In the genomic region with DNA sequence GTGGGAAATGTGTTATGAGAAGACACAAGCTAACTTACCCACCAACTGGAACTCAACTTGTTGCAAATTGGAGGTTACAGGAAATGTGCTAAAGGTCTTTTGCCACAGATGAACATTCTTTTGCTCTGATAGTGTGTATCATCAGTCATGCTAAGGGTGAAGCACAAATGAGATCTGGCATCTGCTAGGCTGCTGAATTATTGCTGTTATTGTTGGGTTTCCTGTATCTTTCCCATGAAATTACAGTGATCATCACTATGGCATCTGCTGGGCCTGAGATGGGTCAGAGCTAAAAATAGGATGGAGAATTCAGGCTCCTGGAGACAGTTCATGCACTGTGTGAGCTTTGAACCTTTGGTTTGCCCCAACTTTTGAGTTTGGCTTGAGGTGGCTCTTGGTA, we compare ENCODE assay signal across 25 cellular contexts.
DNase-seq lines count a peak whose midpoint lies in the region; ATAC-seq and TF ChIP-seq lines count a peak whose summit lies in the region.
"Had no signal": no experiment of that assay in that cellular context is flagged by ENCODE, and none has a peak within 500 bp of the region (broad histone marks: within the 10 kb centered on the region; RNA-seq: fewer than 3 reads in every experiment).

No MANE protein-coding gene starts in this region.

- H2BK5ac ChIP-seq in trophoblast cell (ENCODE audit: low read depth, low read length, poor library complexity) = no peak overlapping the region

- H3K4me3 Mint-ChIP-seq in CD8-positive, alpha-beta T cell = no peak overlapping the region
- no peak overlapping the region for H3K4me3 Mint-ChIP-seq in activated naive CD4-positive, alpha-beta T cell treated with anti-CD3 and anti-CD28 coated beads for 36 hours
- H3K4me3 Mint-ChIP-seq: activated naive CD8-positive, alpha-beta T cell; brain; endodermal cell; IgD-negative memory B cell; naive B cell; stimulated activated effector memory CD8-positive, alpha-beta T cell treated with anti-CD3 and anti-CD28 coated beads, Interleukin-12 subunit alpha, Interleukin-12 subunit beta, amount 100 ng/mL, for 72 hours; T-cell had no signal

- POLR2A ChIA-PET in CD8-positive, alpha-beta T cell (lab: Charles Lee) = no interaction called here

- no peaks in the 10 kb centered on the region for H3K79me2 ChIP-seq in osteoblast (ENCODE audit: insufficient read depth, low read length)
- no peaks in the 10 kb centered on the region for H3K79me2 ChIP-seq in trophoblast cell (ENCODE audit: control insufficient read depth, insufficient read depth, low read length, poor library complexity)
- H3K79me2 ChIP-seq: parathyroid adenoma had no signal

- no peak overlapping the region for H2AFZ ChIP-seq in osteoblast (ENCODE audit: low read length)
- no peak overlapping the region for H2AFZ ChIP-seq in trophoblast cell (ENCODE audit: insufficient read depth, low read length, poor library complexity)
- H2AFZ ChIP-seq: parathyroid adenoma had no signal

- H3K18ac ChIP-seq in trophoblast cell (ENCODE audit: low read length) = no peak overlapping the region

- no peaks in the 10 kb centered on the region for H3K27me3 ChIP-seq in osteoblast (ENCODE audit: insufficient read depth, low read length)
- H3K27me3 ChIP-seq in CD8-positive, alpha-beta T cell (ENCODE audit: insufficient read depth, low read length) = no peaks in the 10 kb centered on the region
- H3K27me3 ChIP-seq in trophoblast cell (ENCODE audit: insufficient read depth, low read length) = no peaks in the 10 kb centered on the region

- no peak overlapping the region for H4K12ac ChIP-seq in trophoblast cell (ENCODE audit: low read depth, low read length)

- H3K36me3 ChIP-seq in osteoblast (ENCODE audit: insufficient read depth, low read length) = no peaks in the 10 kb centered on the region
- H3K36me3 ChIP-seq in CD8-positive, alpha-beta T cell (ENCODE audit: insufficient read depth, low read length) = no peaks in the 10 kb centered on the region
- H3K36me3 ChIP-seq in trophoblast cell (ENCODE audit: control insufficient read depth in 1 of 2, insufficient read depth in 2 of 2, low read length in 2 of 2) = no peaks in the 10 kb centered on the region

- ATAC-seq in CD8-positive, alpha-beta T cell = no peak
- no peak for ATAC-seq in left lobe of liver
- ATAC-seq: Right ventricle myocardium inferior; sciatic nerve; stimulated activated effector memory CD8-positive, alpha-beta T cell treated with anti-CD3 and anti-CD28 coated beads, Interleukin-12 subunit alpha, Interleukin-12 subunit beta, amount 100 ng/mL, for 72 hours; T-cell had no signal

- peak; percentile 96 for DNase-seq in EH (ENCODE audit: low read depth)
- DNase-seq in NCI-H226 = peak; percentile 69
- DNase-seq in fibroblast of gingiva (ENCODE audit: low read depth) = peak; percentile 8
- DNase-seq in osteoblast (ENCODE audit: insufficient read length, low spot score, missing footprints) = peak; percentile 55
- DNase-seq in CD8-positive, alpha-beta T cell = no peak
- DNase-seq in activated naive CD4-positive, alpha-beta T cell treated with anti-CD3 and anti-CD28 coated beads for 36 hours = no peak
- no peak for DNase-seq in left lobe of liver (ENCODE audit: low spot score)
- DNase-seq in trophoblast cell = no peak
- DNase-seq: activated CD4-positive, alpha-beta T cell treated with anti-CD3 and anti-CD28 coated beads for 4 hours; endodermal cell; hypothalamus; mammary epithelial cell; MM.1S; naive B cell; NCI-H1436; NCI-H69; T-cell had no signal

- H3K23ac ChIP-seq in trophoblast cell (ENCODE audit: low read length) = no peak overlapping the region

- CTCF ChIA-PET in CD8-positive, alpha-beta T cell (lab: Charles Lee) = no interaction called here
- CTCF ChIA-PET in activated naive CD4-positive, alpha-beta T cell treated with anti-CD3 and anti-CD28 coated beads for 36 hours (lab: Charles Lee) = no interaction called here

- intact Hi-C loops in CD8-positive, alpha-beta T cell (cut with DNase I, micrococcal nuclease) = no loop called here
- intact Hi-C loops in activated naive CD4-positive, alpha-beta T cell treated with anti-CD3 and anti-CD28 coated beads for 36 hours (cut with micrococcal nuclease) = loop anchor here (5.0 kb wide), 1 partner anchor 462 kb away; no protein-coding TSS in a partner anchor

- no peaks in the 10 kb centered on the region for H3K27me3 Mint-ChIP-seq in CD8-positive, alpha-beta T cell (ENCODE audit: low read depth)
- H3K27me3 Mint-ChIP-seq in activated naive CD4-positive, alpha-beta T cell treated with anti-CD3 and anti-CD28 coated beads for 36 hours (ENCODE audit: low read depth) = no peaks in the 10 kb centered on the region
- H3K27me3 Mint-ChIP-seq: activated naive CD8-positive, alpha-beta T cell; brain; IgD-negative memory B cell; naive B cell; T-cell had no signal

- no peak overlapping the region for H3K9ac ChIP-seq in trophoblast cell (ENCODE audit: low read length)
- H3K9ac ChIP-seq: parathyroid adenoma had no signal

- no peak for TF ChIP-seq CTCF in osteoblast (IDR thresholded peaks at IDR 0.05; ENCODE audit: extremely low read depth, low read depth, low read length)
- TF ChIP-seq CTCF in CD8-positive, alpha-beta T cell (IDR thresholded peaks at IDR 0.05) = no peak

- H3K4me1 ChIP-seq in osteoblast (ENCODE audit: insufficient read depth, low read length) (peaks cover 12% of the 10 kb centered on the region), trophoblast cell (ENCODE audit: control insufficient read depth in 1 of 2, insufficient read depth in 2 of 2, low read length in 2 of 2) (no peaks in the 10 kb centered on the region)
- no peaks in the 10 kb centered on the region for H3K4me1 ChIP-seq in CD8-positive, alpha-beta T cell (ENCODE audit: insufficient read depth, low read length)
- H3K4me1 ChIP-seq: parathyroid adenoma had no signal

- H3K27ac Mint-ChIP-seq in CD8-positive, alpha-beta T cell = no peak overlapping the region
- H3K27ac Mint-ChIP-seq in activated naive CD4-positive, alpha-beta T cell treated with anti-CD3 and anti-CD28 coated beads for 36 hours = no peak overlapping the region
- H3K27ac Mint-ChIP-seq: activated naive CD8-positive, alpha-beta T cell; brain; endodermal cell; IgD-negative memory B cell; naive B cell; stimulated activated effector memory CD8-positive, alpha-beta T cell treated with anti-CD3 and anti-CD28 coated beads, Interleukin-12 subunit alpha, Interleukin-12 subunit beta, amount 100 ng/mL, for 72 hours; T-cell had no signal

- H3K4ac ChIP-seq in trophoblast cell (ENCODE audit: low read depth, low read length) = no peak overlapping the region

- H3K4me3 ChIP-seq in osteoblast (ENCODE audit: insufficient read depth, low read length) (no peak overlapping the region), trophoblast cell (ENCODE audit: low read depth, low read length) (no peak overlapping the region)
- H3K4me3 ChIP-seq in CD8-positive, alpha-beta T cell (ENCODE audit: low read depth, low read length) = no peak overlapping the region

- no peaks in the 10 kb centered on the region for H3K36me3 Mint-ChIP-seq in CD8-positive, alpha-beta T cell
- no peaks in the 10 kb centered on the region for H3K36me3 Mint-ChIP-seq in activated naive CD4-positive, alpha-beta T cell treated with anti-CD3 and anti-CD28 coated beads for 36 hours (ENCODE audit: low read depth)
- H3K36me3 Mint-ChIP-seq: brain; IgD-negative memory B cell; naive B cell; stimulated activated effector memory CD8-positive, alpha-beta T cell treated with anti-CD3 and anti-CD28 coated beads, Interleukin-12 subunit alpha, Interleukin-12 subunit beta, amount 100 ng/mL, for 72 hours; T-cell had no signal

- H3K9me3 Mint-ChIP-seq in CD8-positive, alpha-beta T cell = peaks cover 6% of the 10 kb centered on the region
- H3K9me3 Mint-ChIP-seq in activated naive CD4-positive, alpha-beta T cell treated with anti-CD3 and anti-CD28 coated beads for 36 hours = peaks cover 6% of the 10 kb centered on the region
- H3K9me3 Mint-ChIP-seq: endodermal cell had no signal

- H3K9me3 ChIP-seq in osteoblast (ENCODE audit: low read depth, low read length) = no peaks in the 10 kb centered on the region
- H3K9me3 ChIP-seq in CD8-positive, alpha-beta T cell (ENCODE audit: low read length) = no peaks in the 10 kb centered on the region
- H3K9me3 ChIP-seq in trophoblast cell (ENCODE audit: insufficient read depth, low read depth, low read length) = no peaks in the 10 kb centered on the region

- H3K4me2 ChIP-seq in osteoblast (ENCODE audit: insufficient read depth, low read length) (no peak overlapping the region), trophoblast cell (ENCODE audit: low read length) (no peak overlapping the region)

- H2BK120ac ChIP-seq in trophoblast cell (ENCODE audit: insufficient read depth, low read length, poor library complexity) = no peak overlapping the region

- H4K8ac ChIP-seq in trophoblast cell (ENCODE audit: low read depth, low read length) = no peak overlapping the region

- no peak overlapping the region for H4K91ac ChIP-seq in trophoblast cell (ENCODE audit: low read depth, low read length)

- H2BK12ac ChIP-seq in trophoblast cell (ENCODE audit: low read length) = no peak overlapping the region

- H3K4me1 Mint-ChIP-seq in CD8-positive, alpha-beta T cell (ENCODE audit: low read depth) = no peaks in the 10 kb centered on the region
- H3K4me1 Mint-ChIP-seq in activated naive CD4-positive, alpha-beta T cell treated with anti-CD3 and anti-CD28 coated beads for 36 hours (ENCODE audit: low read depth) = no peaks in the 10 kb centered on the region
- H3K4me1 Mint-ChIP-seq: endodermal cell; IgD-negative memory B cell; naive B cell; stimulated activated effector memory CD8-positive, alpha-beta T cell treated with anti-CD3 and anti-CD28 coated beads, Interleukin-12 subunit alpha, Interleukin-12 subunit beta, amount 100 ng/mL, for 72 hours; T-cell had no signal

- H2AK5ac ChIP-seq in trophoblast cell (ENCODE audit: low read length) = no peak overlapping the region

- H3K14ac ChIP-seq in trophoblast cell (ENCODE audit: low read length) = no peak overlapping the region

- no peaks in the 10 kb centered on the region for H4K20me1 ChIP-seq in osteoblast (ENCODE audit: insufficient read depth, low read length)

- no peaks in the 10 kb centered on the region for H3K79me1 ChIP-seq in trophoblast cell (ENCODE audit: low read length)

- H3K27ac ChIP-seq in osteoblast (ENCODE audit: low read depth, low read length) (peak overlapping the region; percentile 24), trophoblast cell (ENCODE audit: low read depth, low read length) (no peak overlapping the region)
- no peak overlapping the region for H3K27ac ChIP-seq in CD8-positive, alpha-beta T cell (ENCODE audit: low read depth, low read length)
- H3K27ac ChIP-seq: HL-60, parathyroid adenoma had no signal

Comparison
In these comparisons a context has a peak if more than half of its experiments do, and no peak if none do; other contexts are left out.
1. DNase-seq: peak in EH (single experiment), NCI-H226 (single experiment), fibroblast of gingiva (single experiment) and osteoblast (single experiment); none in CD8-positive, alpha-beta T cell (0 of 7), activated naive CD4-positive, alpha-beta T cell treated with anti-CD3 and anti-CD28 coated beads for 36 hours (single experiment), left lobe of liver (single experiment) and trophoblast cell (0 of 2).